ENCODE assay signal across 1 cellular context in the genomic region with DNA sequence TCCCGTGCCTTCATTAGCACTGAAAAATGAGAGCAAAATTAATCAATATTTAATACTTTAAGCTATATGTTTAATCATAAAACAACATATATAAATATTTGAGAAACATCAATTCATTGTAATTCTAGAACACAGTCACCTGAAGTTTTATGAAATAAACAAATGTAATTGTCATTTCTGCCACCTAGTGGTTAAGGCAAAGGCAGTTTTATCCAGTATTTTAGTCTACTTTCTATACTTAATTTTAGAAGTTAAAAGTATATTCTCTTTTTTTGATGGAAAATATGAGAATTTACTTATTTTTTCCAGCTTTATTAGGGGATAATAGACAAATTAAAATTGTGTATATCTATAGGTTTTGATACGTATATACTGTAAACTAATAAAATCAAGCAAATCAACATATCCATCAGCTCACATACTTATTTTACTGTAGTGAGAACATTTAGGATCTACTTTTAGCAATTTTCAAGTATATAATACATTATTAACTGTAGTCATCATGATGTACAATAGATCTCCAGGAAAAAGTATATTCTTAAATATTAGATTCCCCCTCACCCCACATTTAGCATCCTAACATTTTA.
TF ChIP-seq lines count a peak whose summit lies in the region.

No MANE protein-coding gene starts in this region.

TF ChIP-seq in liver, 16 proteins besides CTCF, POLR2A, EP300 and RAD21 (continued from another document):
- TF ChIP-seq, protein P1, sequence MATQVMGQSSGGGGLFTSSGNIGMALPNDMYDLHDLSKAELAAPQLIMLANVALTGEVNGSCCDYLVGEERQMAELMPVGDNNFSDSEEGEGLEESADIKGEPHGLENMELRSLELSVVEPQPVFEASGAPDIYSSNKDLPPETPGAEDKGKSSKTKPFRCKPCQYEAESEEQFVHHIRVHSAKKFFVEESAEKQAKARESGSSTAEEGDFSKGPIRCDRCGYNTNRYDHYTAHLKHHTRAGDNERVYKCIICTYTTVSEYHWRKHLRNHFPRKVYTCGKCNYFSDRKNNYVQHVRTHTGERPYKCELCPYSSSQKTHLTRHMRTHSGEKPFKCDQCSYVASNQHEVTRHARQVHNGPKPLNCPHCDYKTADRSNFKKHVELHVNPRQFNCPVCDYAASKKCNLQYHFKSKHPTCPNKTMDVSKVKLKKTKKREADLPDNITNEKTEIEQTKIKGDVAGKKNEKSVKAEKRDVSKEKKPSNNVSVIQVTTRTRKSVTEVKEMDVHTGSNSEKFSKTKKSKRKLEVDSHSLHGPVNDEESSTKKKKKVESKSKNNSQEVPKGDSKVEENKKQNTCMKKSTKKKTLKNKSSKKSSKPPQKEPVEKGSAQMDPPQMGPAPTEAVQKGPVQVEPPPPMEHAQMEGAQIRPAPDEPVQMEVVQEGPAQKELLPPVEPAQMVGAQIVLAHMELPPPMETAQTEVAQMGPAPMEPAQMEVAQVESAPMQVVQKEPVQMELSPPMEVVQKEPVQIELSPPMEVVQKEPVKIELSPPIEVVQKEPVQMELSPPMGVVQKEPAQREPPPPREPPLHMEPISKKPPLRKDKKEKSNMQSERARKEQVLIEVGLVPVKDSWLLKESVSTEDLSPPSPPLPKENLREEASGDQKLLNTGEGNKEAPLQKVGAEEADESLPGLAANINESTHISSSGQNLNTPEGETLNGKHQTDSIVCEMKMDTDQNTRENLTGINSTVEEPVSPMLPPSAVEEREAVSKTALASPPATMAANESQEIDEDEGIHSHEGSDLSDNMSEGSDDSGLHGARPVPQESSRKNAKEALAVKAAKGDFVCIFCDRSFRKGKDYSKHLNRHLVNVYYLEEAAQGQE (IDR thresholded peaks at IDR 0.05) = no peak
- no peak for TF ChIP-seq FOXA1 (IDR thresholded peaks at IDR 0.05)
